Comparison of ENCODE assay signal across 12 cellular contexts in the genomic region with DNA sequence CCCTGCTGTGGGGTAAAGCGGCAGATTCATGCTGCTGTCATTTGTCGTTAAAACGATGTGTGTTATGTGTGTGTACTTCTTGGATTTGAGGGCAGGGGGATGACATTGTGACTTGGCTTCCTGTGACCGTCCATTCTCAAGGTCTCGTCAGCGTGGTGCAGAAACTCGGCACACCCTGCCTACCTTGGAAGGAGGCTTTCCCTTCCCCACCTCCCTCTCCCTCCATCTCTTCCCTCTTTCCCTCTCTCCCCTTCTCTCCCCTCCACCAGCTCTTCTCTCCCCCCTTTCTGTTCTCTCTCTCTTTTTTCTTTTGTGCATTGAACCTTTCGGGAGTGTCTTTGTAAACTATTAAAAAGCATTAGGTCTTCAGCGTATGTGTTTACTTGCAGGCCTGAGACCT. TPM values are rescaled to one million over a fixed set of nuclear protein-coding genes. Genes with fewer than 3 reads are reported as not detected.
A peak's percentile ranks its signal among the peaks of the same experiment; 100 is the strongest.
DNase-seq lines count a peak whose midpoint lies in the region; ATAC-seq and TF ChIP-seq lines count a peak whose summit lies in the region.
"Not testable (repeated sequence)": the region's sequence is repeated elsewhere in the genome, so short reads cannot be mapped to it uniquely, and the experiment has no call there.
"Had no signal": no experiment of that assay in that cellular context is flagged by ENCODE, and none has a peak within 500 bp of the region (broad histone marks: within the 10 kb centered on the region; RNA-seq: fewer than 3 reads in every experiment).

No MANE protein-coding gene starts in this region.

- not testable (repeated sequence) for H2BK15ac ChIP-seq in H9 (ENCODE audit: low read depth, low read length)

- not testable (repeated sequence) for H3T11ph ChIP-seq in H9 (ENCODE audit: low read length)

- H3F3A ChIP-seq in smooth muscle cell (ENCODE audit: low read depth): not testable (repeated sequence)

- not testable (repeated sequence) for H3K9me3 Mint-ChIP-seq in H9; activated T-helper 1 cell treated with anti-CD3 and anti-CD28 coated beads, Interleukin-12 subunit alpha, Interleukin-12 subunit beta, Interleukin-2, Interleukin-4 antibody, amounts not matched to agents 30 ng/mL and 10 ng/mL and 1 ng/mL, durations not matched to agents 14 hours and 24 hours and 36 hours; naive thymus-derived CD8-positive, alpha-beta T cell

- H3K23me2 ChIP-seq in H9 (ENCODE audit: insufficient read length, low read depth, low read length, poor library complexity, severe bottlenecking): not testable (repeated sequence)

- H3K4me2 ChIP-seq in H9 (ENCODE audit: insufficient read depth, insufficient read length, low read length) (peak overlapping the region; percentile 37), smooth muscle cell (peak overlapping the region; percentile 82)

- POLR2A ChIA-PET in AG04449 (lab: Yijun Ruan, JAX); naive thymus-derived CD8-positive, alpha-beta T cell (lab: Charles Lee): not testable (repeated sequence)

- H2BK20ac ChIP-seq in H9 (ENCODE audit: low read depth, low read length, poor library complexity, severe bottlenecking): not testable (repeated sequence)

- H3K27ac ChIP-seq in H9 (ENCODE audit: insufficient read length, low read depth, low read length); SJCRH30; colonic mucosa: not testable (repeated sequence)
- peak overlapping the region; percentile 60 for H3K27ac ChIP-seq in left ventricle myocardium inferior (replicated peaks)
- peak overlapping the region; percentile 24 for H3K27ac ChIP-seq in smooth muscle cell (ENCODE audit: low read depth)

- H3K4me1 Mint-ChIP-seq in H9; activated T-helper 1 cell treated with anti-CD3 and anti-CD28 coated beads, Interleukin-12 subunit alpha, Interleukin-12 subunit beta, Interleukin-2, Interleukin-4 antibody, amounts not matched to agents 30 ng/mL and 10 ng/mL and 1 ng/mL, durations not matched to agents 14 hours and 24 hours and 36 hours (ENCODE audit: low read depth); naive thymus-derived CD8-positive, alpha-beta T cell: not testable (repeated sequence)

- not testable (repeated sequence) for H3K9me3 ChIP-seq in H9 (ENCODE audit: control insufficient read depth, low read depth, low read length); SJCRH30 (replicated peaks); colonic mucosa; left ventricle myocardium inferior (replicated peaks); smooth muscle cell (replicated peaks; ENCODE audit: low read depth)

- not testable (repeated sequence) for H3K14ac ChIP-seq in H9 (ENCODE audit: insufficient read depth, low read length)

- not testable (repeated sequence) for H3K18ac ChIP-seq in H9 (ENCODE audit: insufficient read length, low read depth, low read length)

- H2AK5ac ChIP-seq in H9 (ENCODE audit: insufficient read length, low read length): not testable (repeated sequence)

- H2BK12ac ChIP-seq in H9 (ENCODE audit: insufficient read length, low read depth, low read length): not testable (repeated sequence)

- not testable (repeated sequence) for H3K4ac ChIP-seq in H9 (ENCODE audit: low read depth, low read length)

- not testable (repeated sequence) for ATAC-seq in naive thymus-derived CD8-positive, alpha-beta T cell

- H3K4me3 ChIP-seq in AG04449 (ENCODE audit: low read depth, low read length): peak overlapping the region; percentile 58
- H3K4me3 ChIP-seq in SJCRH30: peak overlapping the region; percentile 67
- peak overlapping the region; percentile 27 for H3K4me3 ChIP-seq in colonic mucosa
- peak overlapping the region; percentile 61 for H3K4me3 ChIP-seq in left ventricle myocardium inferior
- H3K4me3 ChIP-seq in smooth muscle cell: peak overlapping the region; percentile 52

- intact Hi-C loops in activated T-helper 1 cell treated with anti-CD3 and anti-CD28 coated beads, Interleukin-12 subunit alpha, Interleukin-12 subunit beta, Interleukin-2, Interleukin-4 antibody, amounts not matched to agents 30 ng/mL and 10 ng/mL and 1 ng/mL, durations not matched to agents 14 hours and 24 hours and 36 hours (cut with micrococcal nuclease); colonic mucosa (cut with DNase I); left ventricle myocardium inferior (cut with micrococcal nuclease): not testable (repeated sequence)

- not testable (repeated sequence) for H3K23ac ChIP-seq in H9 (ENCODE audit: insufficient read length, low read depth, low read length)

- H4K5ac ChIP-seq in H9 (ENCODE audit: insufficient read length, low read depth, low read length): not testable (repeated sequence)

- peak overlapping the region; percentile 86 to 95 for H3K4me3 Mint-ChIP-seq in H9
- H3K4me3 Mint-ChIP-seq in activated T-helper 1 cell treated with anti-CD3 and anti-CD28 coated beads, Interleukin-12 subunit alpha, Interleukin-12 subunit beta, Interleukin-2, Interleukin-4 antibody, amounts not matched to agents 30 ng/mL and 10 ng/mL and 1 ng/mL, durations not matched to agents 14 hours and 24 hours and 36 hours: peak overlapping the region; percentile 92
- peak overlapping the region; percentile 90 to 98 (median 95) for H3K4me3 Mint-ChIP-seq in naive thymus-derived CD8-positive, alpha-beta T cell

- H4K20me1 ChIP-seq in H9 (ENCODE audit: control insufficient read depth, insufficient read depth, insufficient read length); smooth muscle cell (ENCODE audit: low read depth): not testable (repeated sequence)

- not testable (repeated sequence) for H3K79me1 ChIP-seq in H9 (ENCODE audit: insufficient read depth, low read depth, low read length, poor library complexity, severe bottlenecking)

- not testable (repeated sequence) for H2BK5ac ChIP-seq in H9 (ENCODE audit: insufficient read length, low read length)

- H3K79me2 ChIP-seq in H9 (ENCODE audit: insufficient read depth, low read length); smooth muscle cell (ENCODE audit: low read depth): not testable (repeated sequence)

- H3K27me3 ChIP-seq in H9 (ENCODE audit: insufficient read depth, low read length); SJCRH30; colonic mucosa; left ventricle myocardium inferior (ENCODE audit: low read depth); smooth muscle cell (ENCODE audit: low read depth): not testable (repeated sequence)

- H2BK120ac ChIP-seq in H9 (ENCODE audit: low read depth, low read length, poor library complexity, severe bottlenecking): not testable (repeated sequence)

- CTCF ChIA-PET in AG04449 (lab: Yijun Ruan, JAX): not testable (repeated sequence)

- not testable (repeated sequence) for H3K4me1 ChIP-seq in H9 (ENCODE audit: insufficient read depth, low read length); SJCRH30; colonic mucosa; left ventricle myocardium inferior; smooth muscle cell (ENCODE audit: low read depth)

- not testable (repeated sequence) for H3K56ac ChIP-seq in H9 (ENCODE audit: insufficient read length, low read depth, low read length)

- not testable (repeated sequence) for H4K8ac ChIP-seq in H9 (replicated peaks; ENCODE audit: insufficient read length, low read depth, low read length)

- H2AFZ ChIP-seq in H9 (ENCODE audit: low read length); smooth muscle cell (ENCODE audit: low read depth): not testable (repeated sequence)

- no CpG with 5 or more reads among the region's 9 CpGs for WGBS in H9 (ENCODE audit: extremely low coverage, insufficient read length, low lambda C conversion rate)
- 6% methylated on average over 8 of the region's 9 CpGs for WGBS in smooth muscle cell (ENCODE audit: low lambda C conversion rate)

- not testable (repeated sequence) for H3K36me3 Mint-ChIP-seq in H9 (ENCODE audit: insufficient read depth in 1 of 3, low read depth in 3 of 3); activated T-helper 1 cell treated with anti-CD3 and anti-CD28 coated beads, Interleukin-12 subunit alpha, Interleukin-12 subunit beta, Interleukin-2, Interleukin-4 antibody, amounts not matched to agents 30 ng/mL and 10 ng/mL and 1 ng/mL, durations not matched to agents 14 hours and 24 hours and 36 hours (ENCODE audit: low read depth); naive thymus-derived CD8-positive, alpha-beta T cell

- not testable (repeated sequence) for H3K27me3 Mint-ChIP-seq in H9 (ENCODE audit: low read depth); activated T-helper 1 cell treated with anti-CD3 and anti-CD28 coated beads, Interleukin-12 subunit alpha, Interleukin-12 subunit beta, Interleukin-2, Interleukin-4 antibody, amounts not matched to agents 30 ng/mL and 10 ng/mL and 1 ng/mL, durations not matched to agents 14 hours and 24 hours and 36 hours (ENCODE audit: insufficient read depth); naive thymus-derived CD8-positive, alpha-beta T cell

- H3K9ac ChIP-seq in H9 (ENCODE audit: extremely low read depth, insufficient read length, low read length): peak overlapping the region; percentile 37
- not testable (repeated sequence) for H3K9ac ChIP-seq in colonic mucosa (ENCODE audit: low read depth in 2 of 2, low read length in 2 of 2); smooth muscle cell (ENCODE audit: low read depth)

- not testable (repeated sequence) for DNase-seq in AG04449 (ENCODE audit: low read depth, low spot score); H9; SJCRH30; activated T-helper 1 cell treated with anti-CD3 and anti-CD28 coated beads, Interleukin-12 subunit alpha, Interleukin-12 subunit beta, Interleukin-2, Interleukin-4 antibody, amounts not matched to agents 30 ng/mL and 10 ng/mL and 1 ng/mL, durations not matched to agents 14 hours and 24 hours and 36 hours (ENCODE audit: low spot score); colonic mucosa; left ventricle myocardium inferior; smooth muscle cell (lab: John Stamatoyannopoulos, UW; ENCODE audit: unreplicated experiment)
- DNase-seq in naive thymus-derived CD8-positive, alpha-beta T cell: peak in 4 of 10 donors; percentile 0 to 21 (median 19)

- H3K36me3 ChIP-seq in SJCRH30; colonic mucosa; left ventricle myocardium inferior; smooth muscle cell (ENCODE audit: low read depth): not testable (repeated sequence)

- TF ChIP-seq CTCF in AG04449 (IDR thresholded peaks at IDR 0.05; ENCODE audit: insufficient read depth, low read length, missing control alignments); H9 (conservative IDR thresholded peaks at IDR 0.05); colonic mucosa (IDR thresholded peaks at IDR 0.05); left ventricle myocardium inferior (IDR thresholded peaks at IDR 0.05; ENCODE audit: borderline replicate concordance); smooth muscle cell (IDR thresholded peaks at IDR 0.05; ENCODE audit: borderline replicate concordance, insufficient read depth, poor library complexity, severe bottlenecking): not testable (repeated sequence)

- H3K27ac Mint-ChIP-seq in H9: peak overlapping the region; percentile 69 to 91 (median 90); a peak in 4 of 7 replicates
- H3K27ac Mint-ChIP-seq in activated T-helper 1 cell treated with anti-CD3 and anti-CD28 coated beads, Interleukin-12 subunit alpha, Interleukin-12 subunit beta, Interleukin-2, Interleukin-4 antibody, amounts not matched to agents 30 ng/mL and 10 ng/mL and 1 ng/mL, durations not matched to agents 14 hours and 24 hours and 36 hours: peak overlapping the region; percentile 92
- peak overlapping the region in 8 of 10 donors; percentile 80 to 93 (median 85) for H3K27ac Mint-ChIP-seq in naive thymus-derived CD8-positive, alpha-beta T cell

- not testable (repeated sequence) for H4K91ac ChIP-seq in H9 (ENCODE audit: insufficient read length, low read depth, low read length)

RNA-seq across cellular contexts. Expression of a gene that starts 36.4 kb away (rescaled TPM):
- total RNA-seq in H9 (2021): not detected in 2 replicates
- not detected in 2 replicates for total RNA-seq in SJCRH30 (2014; rRNA removed; shearing (Covaris generic))
- total RNA-seq in activated T-helper 1 cell treated with anti-CD3 and anti-CD28 coated beads, Interleukin-12 subunit alpha, Interleukin-12 subunit beta, Interleukin-2, Interleukin-4 antibody, amounts not matched to agents 30 ng/mL and 10 ng/mL and 1 ng/mL, durations not matched to agents 14 hours and 24 hours and 36 hours: not detected in 2 replicates
- not detected for total RNA-seq in colonic mucosa
- not detected for total RNA-seq in left ventricle myocardium inferior
- not detected for total RNA-seq in naive thymus-derived CD8-positive, alpha-beta T cell
- not detected for polyA plus RNA-seq in naive thymus-derived CD8-positive, alpha-beta T cell
- not detected in 2 replicates for total RNA-seq in smooth muscle cell
- not detected in 2 replicates for polyA plus RNA-seq in smooth muscle cell
- total RNA-seq: H4; T-helper 1 cell treated with Interleukin-12 subunit alpha and Interleukin-12 subunit beta and Interleukin-4 antibody, amounts not matched to agents 30 ng/mL and 1 ng/mL, for 36 hours; testis had no signal
- polyA plus RNA-seq: keratinocyte had no signal

RNA-seq across cellular contexts. Expression of a gene that starts 57.0 kb away (rescaled TPM):
- total RNA-seq in H9 (2021): not detected in 2 replicates
- not detected in 2 replicates for total RNA-seq in SJCRH30 (2014; rRNA removed; shearing (Covaris generic))
- total RNA-seq in activated T-helper 1 cell treated with anti-CD3 and anti-CD28 coated beads, Interleukin-12 subunit alpha, Interleukin-12 subunit beta, Interleukin-2, Interleukin-4 antibody, amounts not matched to agents 30 ng/mL and 10 ng/mL and 1 ng/mL, durations not matched to agents 14 hours and 24 hours and 36 hours: not detected in 2 replicates
- not detected for total RNA-seq in colonic mucosa
- not detected for total RNA-seq in left ventricle myocardium inferior
- total RNA-seq in naive thymus-derived CD8-positive, alpha-beta T cell: not detected
- polyA plus RNA-seq in naive thymus-derived CD8-positive, alpha-beta T cell: not detected
- 0.13 TPM in 1 of 2 replicates, not detected in the other for total RNA-seq in smooth muscle cell
- polyA plus RNA-seq in smooth muscle cell: not detected in 2 replicates
- total RNA-seq: H4; T-helper 1 cell treated with Interleukin-12 subunit alpha and Interleukin-12 subunit beta and Interleukin-4 antibody, amounts not matched to agents 30 ng/mL and 1 ng/mL, for 36 hours had no signal
- polyA plus RNA-seq: keratinocyte had no signal
